In genomic region chr15:52113246-52113645, GRCh38 we compare ENCODE assay signal across 1 cellular context.
TF ChIP-seq lines count a peak whose summit lies in the region.

No MANE protein-coding gene starts in this region.

TF ChIP-seq in HepG2, 621 proteins besides CTCF, POLR2A, EP300 and RAD21:
- TF ChIP-seq ZBED4 (CRISPR knock-in tag; IDR thresholded peaks at IDR 0.05; ENCODE audit: borderline replicate concordance) (no peak), HNRNPK (IDR thresholded peaks at IDR 0.05; ENCODE audit: low read depth, low read length, poor library complexity, severe bottlenecking) (no peak), HINFP (CRISPR knock-in tag; IDR thresholded peaks at IDR 0.05; ENCODE audit: low read depth) (no peak), ZNF780A (CRISPR knock-in tag; IDR thresholded peaks at IDR 0.05) (no peak), MED1 (CRISPR knock-in tag; IDR thresholded peaks at IDR 0.05) (no peak), HNF1A (IDR thresholded peaks at IDR 0.05; ENCODE audit: low read depth) (no peak), HNF1A (CRISPR knock-in tag; IDR thresholded peaks at IDR 0.05; ENCODE audit: borderline replicate concordance) (no peak), CREM (IDR thresholded peaks at IDR 0.05) (no peak), CREM (CRISPR knock-in tag; IDR thresholded peaks at IDR 0.05) (no peak), E2F5 (CRISPR knock-in tag; conservative IDR thresholded peaks at IDR 0.05) (no peak), TBL1XR1 (IDR thresholded peaks at IDR 0.05; ENCODE audit: borderline replicate concordance, low read length, partially characterized antibody) (no peak), ZSCAN9 (CRISPR knock-in tag; IDR thresholded peaks at IDR 0.05; ENCODE audit: borderline replicate concordance) (no peak), TMF1 (CRISPR knock-in tag; IDR thresholded peaks at IDR 0.05; ENCODE audit: low read depth) (no peak), LBX2 (CRISPR knock-in tag; IDR thresholded peaks at IDR 0.05; ENCODE audit: borderline replicate concordance) (no peak), HNRNPH1 (optimal IDR thresholded peaks at IDR 0.05; ENCODE audit: low read depth, low read length) (no peak), KDM5A (IDR thresholded peaks at IDR 0.05; ENCODE audit: borderline replicate concordance, low read length) (no peak), ATF6 (CRISPR knock-in tag; conservative IDR thresholded peaks at IDR 0.05) (no peak)
TF ChIP-seq in HepG2: peak in this region for 0.
